In the genomic region with DNA sequence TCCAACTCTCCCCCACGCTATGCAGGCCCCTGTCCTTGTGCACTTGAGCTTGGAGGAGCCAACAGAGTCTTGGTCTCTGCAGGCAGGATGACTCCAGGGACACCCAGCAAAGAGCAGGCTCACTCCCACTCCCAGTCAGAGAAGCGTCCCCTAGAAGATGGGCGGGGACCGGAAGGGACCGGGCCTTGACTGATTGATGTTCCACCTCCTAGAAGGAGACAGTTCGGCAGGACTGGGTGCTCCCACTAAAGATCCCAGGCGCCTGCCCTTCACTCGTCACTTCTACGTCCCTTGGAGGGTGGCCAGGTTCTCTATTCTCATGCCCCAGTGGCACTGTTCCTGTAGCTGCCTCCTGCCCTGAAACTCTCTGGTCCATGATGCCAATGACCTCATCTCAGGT, we compare ENCODE assay signal across 1 cellular context.
TF ChIP-seq lines count a peak whose summit lies in the region.

No MANE protein-coding gene starts in this region.

TF ChIP-seq in GM23338, 12 proteins besides CTCF, POLR2A, EP300 and RAD21 (continued from another document):
- TF ChIP-seq, protein P1, sequence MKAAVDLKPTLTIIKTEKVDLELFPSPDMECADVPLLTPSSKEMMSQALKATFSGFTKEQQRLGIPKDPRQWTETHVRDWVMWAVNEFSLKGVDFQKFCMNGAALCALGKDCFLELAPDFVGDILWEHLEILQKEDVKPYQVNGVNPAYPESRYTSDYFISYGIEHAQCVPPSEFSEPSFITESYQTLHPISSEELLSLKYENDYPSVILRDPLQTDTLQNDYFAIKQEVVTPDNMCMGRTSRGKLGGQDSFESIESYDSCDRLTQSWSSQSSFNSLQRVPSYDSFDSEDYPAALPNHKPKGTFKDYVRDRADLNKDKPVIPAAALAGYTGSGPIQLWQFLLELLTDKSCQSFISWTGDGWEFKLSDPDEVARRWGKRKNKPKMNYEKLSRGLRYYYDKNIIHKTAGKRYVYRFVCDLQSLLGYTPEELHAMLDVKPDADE (IDR thresholded peaks at IDR 0.05): no peak
- TF ChIP-seq, protein P2, sequence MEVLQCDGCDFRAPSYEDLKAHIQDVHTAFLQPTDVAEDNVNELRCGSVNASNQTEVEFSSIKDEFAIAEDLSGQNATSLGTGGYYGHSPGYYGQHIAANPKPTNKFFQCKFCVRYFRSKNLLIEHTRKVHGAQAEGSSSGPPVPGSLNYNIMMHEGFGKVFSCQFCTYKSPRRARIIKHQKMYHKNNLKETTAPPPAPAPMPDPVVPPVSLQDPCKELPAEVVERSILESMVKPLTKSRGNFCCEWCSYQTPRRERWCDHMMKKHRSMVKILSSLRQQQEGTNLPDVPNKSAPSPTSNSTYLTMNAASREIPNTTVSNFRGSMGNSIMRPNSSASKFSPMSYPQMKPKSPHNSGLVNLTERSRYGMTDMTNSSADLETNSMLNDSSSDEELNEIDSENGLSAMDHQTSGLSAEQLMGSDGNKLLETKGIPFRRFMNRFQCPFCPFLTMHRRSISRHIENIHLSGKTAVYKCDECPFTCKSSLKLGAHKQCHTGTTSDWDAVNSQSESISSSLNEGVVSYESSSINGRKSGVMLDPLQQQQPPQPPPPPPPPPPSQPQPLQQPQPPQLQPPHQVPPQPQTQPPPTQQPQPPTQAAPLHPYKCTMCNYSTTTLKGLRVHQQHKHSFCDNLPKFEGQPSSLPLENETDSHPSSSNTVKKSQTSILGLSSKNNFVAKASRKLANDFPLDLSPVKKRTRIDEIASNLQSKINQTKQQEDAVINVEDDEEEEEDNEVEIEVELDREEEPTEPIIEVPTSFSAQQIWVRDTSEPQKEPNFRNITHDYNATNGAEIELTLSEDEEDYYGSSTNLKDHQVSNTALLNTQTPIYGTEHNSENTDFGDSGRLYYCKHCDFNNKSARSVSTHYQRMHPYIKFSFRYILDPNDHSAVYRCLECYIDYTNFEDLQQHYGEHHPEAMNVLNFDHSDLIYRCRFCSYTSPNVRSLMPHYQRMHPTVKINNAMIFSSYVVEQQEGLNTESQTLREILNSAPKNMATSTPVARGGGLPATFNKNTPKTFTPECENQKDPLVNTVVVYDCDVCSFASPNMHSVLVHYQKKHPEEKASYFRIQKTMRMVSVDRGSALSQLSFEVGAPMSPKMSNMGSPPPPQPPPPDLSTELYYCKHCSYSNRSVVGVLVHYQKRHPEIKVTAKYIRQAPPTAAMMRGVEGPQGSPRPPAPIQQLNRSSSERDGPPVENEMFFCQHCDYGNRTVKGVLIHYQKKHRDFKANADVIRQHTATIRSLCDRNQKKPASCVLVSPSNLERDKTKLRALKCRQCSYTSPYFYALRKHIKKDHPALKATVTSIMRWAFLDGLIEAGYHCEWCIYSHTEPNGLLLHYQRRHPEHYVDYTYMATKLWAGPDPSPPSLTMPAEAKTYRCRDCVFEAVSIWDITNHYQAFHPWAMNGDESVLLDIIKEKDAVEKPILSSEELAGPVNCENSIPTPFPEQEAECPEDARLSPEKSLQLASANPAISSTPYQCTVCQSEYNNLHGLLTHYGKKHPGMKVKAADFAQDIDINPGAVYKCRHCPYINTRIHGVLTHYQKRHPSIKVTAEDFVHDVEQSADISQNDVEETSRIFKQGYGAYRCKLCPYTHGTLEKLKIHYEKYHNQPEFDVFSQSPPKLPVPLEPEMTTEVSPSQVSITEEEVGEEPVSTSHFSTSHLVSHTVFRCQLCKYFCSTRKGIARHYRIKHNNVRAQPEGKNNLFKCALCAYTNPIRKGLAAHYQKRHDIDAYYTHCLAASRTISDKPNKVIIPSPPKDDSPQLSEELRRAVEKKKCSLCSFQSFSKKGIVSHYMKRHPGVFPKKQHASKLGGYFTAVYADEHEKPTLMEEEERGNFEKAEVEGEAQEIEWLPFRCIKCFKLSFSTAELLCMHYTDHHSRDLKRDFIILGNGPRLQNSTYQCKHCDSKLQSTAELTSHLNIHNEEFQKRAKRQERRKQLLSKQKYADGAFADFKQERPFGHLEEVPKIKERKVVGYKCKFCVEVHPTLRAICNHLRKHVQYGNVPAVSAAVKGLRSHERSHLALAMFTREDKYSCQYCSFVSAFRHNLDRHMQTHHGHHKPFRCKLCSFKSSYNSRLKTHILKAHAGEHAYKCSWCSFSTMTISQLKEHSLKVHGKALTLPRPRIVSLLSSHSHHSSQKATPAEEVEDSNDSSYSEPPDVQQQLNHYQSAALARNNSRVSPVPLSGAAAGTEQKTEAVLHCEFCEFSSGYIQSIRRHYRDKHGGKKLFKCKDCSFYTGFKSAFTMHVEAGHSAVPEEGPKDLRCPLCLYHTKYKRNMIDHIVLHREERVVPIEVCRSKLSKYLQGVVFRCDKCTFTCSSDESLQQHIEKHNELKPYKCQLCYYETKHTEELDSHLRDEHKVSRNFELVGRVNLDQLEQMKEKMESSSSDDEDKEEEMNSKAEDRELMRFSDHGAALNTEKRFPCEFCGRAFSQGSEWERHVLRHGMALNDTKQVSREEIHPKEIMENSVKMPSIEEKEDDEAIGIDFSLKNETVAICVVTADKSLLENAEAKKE (CRISPR knock-in tag; IDR thresholded peaks at IDR 0.05): no peak
